Comparison of ENCODE assay signal across 9 cellular contexts in genomic region chr14:76958020-76958965, GRCh38.
DNase-seq lines count a peak whose midpoint lies in the region; ATAC-seq, FAIRE-seq and TF ChIP-seq lines count a peak whose summit lies in the region.
"Had no signal": no experiment of that assay in that cellular context is flagged by ENCODE, and none has a peak within 500 bp of the region (broad histone marks: within the 10 kb centered on the region; RNA-seq: fewer than 3 reads in every experiment).

No MANE protein-coding gene starts in this region.

- intact Hi-C loops in CD14-positive monocyte (cut with micrococcal nuclease) = loop anchor here (5.0 kb wide), 3 partner anchors 41 to 84 kb away; no protein-coding TSS in a partner anchor
- intact Hi-C loops in natural killer cell (cut with micrococcal nuclease) = no loop called here

- ATAC-seq in natural killer cell (no peak), GM18519 (IDR thresholded peaks at IDR 0.05; ENCODE audit: low FRiP score, unreplicated experiment) (no peak), GM21360 (IDR thresholded peaks at IDR 0.05; ENCODE audit: unreplicated experiment) (no peak)

- H3K27ac Mint-ChIP-seq in CD14-positive monocyte = peak overlapping the region in 6 of 7 donors; percentile 24 to 100 (median 98)
- H3K27ac Mint-ChIP-seq in brain = peak overlapping the region; percentile 27 to 100 (median 98)
- peak overlapping the region; percentile 96 to 98 for H3K27ac Mint-ChIP-seq in natural killer cell

- H3K4me3 Mint-ChIP-seq in CD14-positive monocyte (no peak overlapping the region), brain (peak overlapping the region in 1 of 5 experiments; percentile 20), natural killer cell (peak overlapping the region; percentile 77)

- H3K4me1 Mint-ChIP-seq in CD14-positive monocyte (peaks cover 84% of the 10 kb centered on the region), brain (peaks cover 95% of the 10 kb centered on the region), natural killer cell (peaks cover 56 to 88% of the 10 kb centered on the region in 2 donors)

- DNase-seq in CD14-positive monocyte (ENCODE audit: low spot score) = no peak
- no peak for DNase-seq in HTR-8/SVneo (ENCODE audit: insufficient read length, low spot score)
- no peak for DNase-seq in natural killer cell
- no peak for DNase-seq in AML-193 (lab: John Stamatoyannopoulos, UW)
- no peak for DNase-seq in ACHN
- DNase-seq: HCEC 1CT had no signal

- H3K36me3 Mint-ChIP-seq in CD14-positive monocyte = peaks cover 0 to 4% of the 10 kb centered on the region in 2 donors
- no peaks in the 10 kb centered on the region for H3K36me3 Mint-ChIP-seq in brain
- H3K36me3 Mint-ChIP-seq in natural killer cell = no peaks in the 10 kb centered on the region

- FAIRE-seq in HTR-8/SVneo (lab: Jason Lieb, UNC) = peak; percentile 20

- H3K27me3 Mint-ChIP-seq in CD14-positive monocyte (ENCODE audit: low read depth in 3 of 3) (peaks cover 0 to 8% (median 3%) of the 10 kb centered on the region in 3 donors), brain (no peaks in the 10 kb centered on the region), natural killer cell (ENCODE audit: low read depth in 2 of 2) (no peaks in the 10 kb centered on the region)

- TF ChIP-seq CTCF in CD14-positive monocyte (IDR thresholded peaks at IDR 0.05) (no peak), brain (conservative IDR thresholded peaks at IDR 0.05) (no peak), natural killer cell (IDR thresholded peaks at IDR 0.05) (no peak)

- peaks cover 0 to 2% (median 0%) of the 10 kb centered on the region in 7 donors for H3K9me3 Mint-ChIP-seq in CD14-positive monocyte
- H3K9me3 Mint-ChIP-seq in brain = no peaks in the 10 kb centered on the region
- no peaks in the 10 kb centered on the region for H3K9me3 Mint-ChIP-seq in natural killer cell

- in situ Hi-C loops in ACHN (cut with HindIII; ENCODE audit: low pct_ligation_motif_present, low pct_unique_long_range_greater_than_20kb, low sequenced_read_pairs) = no loop called here
